In the genomic region with DNA sequence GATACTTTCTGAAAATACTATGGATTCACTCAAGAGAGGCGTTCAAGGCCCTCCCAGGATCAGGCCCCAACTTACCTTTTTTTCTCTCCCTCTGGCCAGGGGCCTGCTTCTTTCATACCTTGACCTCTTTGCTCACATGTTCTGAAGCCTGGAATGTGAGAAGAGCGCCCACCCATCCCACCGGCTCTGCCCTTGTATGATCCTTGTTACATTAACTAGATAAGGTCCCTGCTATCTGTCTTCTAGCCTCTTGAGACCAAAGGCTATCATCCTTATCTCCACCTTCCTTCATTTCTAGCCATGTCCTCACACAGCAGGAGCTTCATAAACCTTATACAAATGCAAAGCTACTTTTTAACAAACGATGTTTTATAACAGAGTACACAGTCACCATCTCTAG, we compare ENCODE assay signal across 39 cellular contexts. TPM values are rescaled to one million over a fixed set of nuclear protein-coding genes. Genes with fewer than 3 reads are reported as not detected.
"Had no signal": no experiment of that assay in that cellular context is flagged by ENCODE, and none has a peak within 500 bp of the region (broad histone marks: within the 10 kb centered on the region; RNA-seq: fewer than 3 reads in every experiment).

No MANE protein-coding gene starts in this region.

- H3K36me3 ChIP-seq: cardiac muscle cell had no signal

- ATAC-seq: activated CD8-positive, alpha-beta memory T cell treated with anti-CD3 and anti-CD28 coated beads, Interleukin-2, amount 10 ng/mL, durations not matched to agents 7 days and 5 days; Right ventricle myocardium inferior; SK-N-SH treated with all-trans-retinoic acid at 6 μM for 48 hours; T-cell had no signal

- DNase-seq: activated CD4-positive, alpha-beta memory T cell treated with anti-CD3 and anti-CD28 coated beads, Interleukin-2, amount 10 ng/mL, durations not matched to agents 7 days and 5 days; activated CD4-positive, alpha-beta T cell treated with anti-CD3 and anti-CD28 coated beads for 1 hour; activated CD4-positive, alpha-beta T cell treated with anti-CD3 and anti-CD28 coated beads for 48 hours; activated CD4-positive, CD25-positive, alpha-beta regulatory T cell; activated CD8-positive, alpha-beta memory T cell treated with anti-CD3 and anti-CD28 coated beads for 24 hours; activated CD8-positive, alpha-beta memory T cell treated with anti-CD3 and anti-CD28 coated beads, Interleukin-2, amount 10 ng/mL, durations not matched to agents 7 days and 5 days; activated CD8-positive, alpha-beta memory T cell treated with anti-CD3 and anti-CD28 coated beads, Interleukin-2, amount 50 U/mL, for 48 hours; activated effector memory CD4-positive, alpha-beta T cell treated with Interleukin-2 at 50 U/mL for 16 hours; activated naive CD4-positive, alpha-beta T cell; activated naive CD4-positive, alpha-beta T cell treated with anti-CD3 and anti-CD28 coated beads, Interleukin-2, amount 50 U/mL, for 16 hours; activated naive CD8-positive, alpha-beta T cell treated with anti-CD3 and anti-CD28 coated beads for 36 hours; activated T-cell treated with anti-CD3 and anti-CD28 coated beads, Interleukin-2, amount 50 U/mL, for 48 hours; amniotic stem cell; aorta; Kasumi-1; KG1; MM.1S; MV-4-11; NCI-H1092; NCI-H1436 treated with DMSO at 0.1 percent for 48 hours; NCI-H1694 treated with DMSO at 0.1 percent for 48 hours; NCI-H2029; NCI-H2107; NCI-H2171; NCI-H510A; NCI-H526; NCI-H748 treated with DMSO at 0.1 percent for 48 hours; PC-9; SIG-M5; T-cell; T-helper 2 cell; T-helper 9 cell had no signal

- H3K27ac Mint-ChIP-seq: activated CD4-positive, alpha-beta memory T cell treated with anti-CD3 and anti-CD28 coated beads, Interleukin-2, amount 10 ng/mL, durations not matched to agents 7 days and 5 days; activated CD8-positive, alpha-beta memory T cell treated with anti-CD3 and anti-CD28 coated beads, Interleukin-2, amount 10 ng/mL, durations not matched to agents 7 days and 5 days; activated naive CD8-positive, alpha-beta T cell treated with anti-CD3 and anti-CD28 coated beads for 36 hours; T-cell had no signal

- H3K4me2 ChIP-seq: PC-9 had no signal

- H3K27me3 Mint-ChIP-seq: activated naive CD8-positive, alpha-beta T cell treated with anti-CD3 and anti-CD28 coated beads for 36 hours had no signal

- H3K36me3 Mint-ChIP-seq: activated CD8-positive, alpha-beta memory T cell treated with anti-CD3 and anti-CD28 coated beads, Interleukin-2, amount 10 ng/mL, durations not matched to agents 7 days and 5 days; activated naive CD8-positive, alpha-beta T cell treated with anti-CD3 and anti-CD28 coated beads for 36 hours; T-cell had no signal

- H3K27me3 ChIP-seq: cardiac muscle cell had no signal

- H3K9me3 Mint-ChIP-seq: activated CD4-positive, alpha-beta memory T cell treated with anti-CD3 and anti-CD28 coated beads, Interleukin-2, amount 10 ng/mL, durations not matched to agents 7 days and 5 days; activated naive CD8-positive, alpha-beta T cell treated with anti-CD3 and anti-CD28 coated beads for 36 hours; central memory CD8-positive, alpha-beta T cell; T-cell had no signal

- H3K4me3 Mint-ChIP-seq: activated CD4-positive, alpha-beta memory T cell treated with anti-CD3 and anti-CD28 coated beads, Interleukin-2, amount 10 ng/mL, durations not matched to agents 7 days and 5 days; activated CD8-positive, alpha-beta memory T cell treated with anti-CD3 and anti-CD28 coated beads, Interleukin-2, amount 10 ng/mL, durations not matched to agents 7 days and 5 days; activated naive CD8-positive, alpha-beta T cell treated with anti-CD3 and anti-CD28 coated beads for 36 hours; central memory CD8-positive, alpha-beta T cell; T-cell had no signal

- H3K4me1 Mint-ChIP-seq: activated CD4-positive, alpha-beta memory T cell treated with anti-CD3 and anti-CD28 coated beads, Interleukin-2, amount 10 ng/mL, durations not matched to agents 7 days and 5 days; activated CD8-positive, alpha-beta memory T cell treated with anti-CD3 and anti-CD28 coated beads, Interleukin-2, amount 10 ng/mL, durations not matched to agents 7 days and 5 days; activated naive CD8-positive, alpha-beta T cell treated with anti-CD3 and anti-CD28 coated beads for 36 hours; central memory CD8-positive, alpha-beta T cell; T-cell had no signal

- H3K4me3 ChIP-seq: cardiac muscle cell, PC-9 had no signal

- H3K27ac ChIP-seq: cardiac muscle cell, PC-9, RWPE1, VCaP had no signal

RNA-seq across cellular contexts. Expression of a gene that starts 45.9 kb away (rescaled TPM):
- total RNA-seq: activated CD4-positive, alpha-beta memory T cell treated with anti-CD3 and anti-CD28 coated beads, Interleukin-2, amount 10 ng/mL, durations not matched to agents 7 days and 5 days; activated CD8-positive, alpha-beta memory T cell treated with anti-CD3 and anti-CD28 coated beads, Interleukin-2, amount 10 ng/mL, durations not matched to agents 7 days and 5 days; OCI-LY7; PC-9 had no signal
